In the genomic region with DNA sequence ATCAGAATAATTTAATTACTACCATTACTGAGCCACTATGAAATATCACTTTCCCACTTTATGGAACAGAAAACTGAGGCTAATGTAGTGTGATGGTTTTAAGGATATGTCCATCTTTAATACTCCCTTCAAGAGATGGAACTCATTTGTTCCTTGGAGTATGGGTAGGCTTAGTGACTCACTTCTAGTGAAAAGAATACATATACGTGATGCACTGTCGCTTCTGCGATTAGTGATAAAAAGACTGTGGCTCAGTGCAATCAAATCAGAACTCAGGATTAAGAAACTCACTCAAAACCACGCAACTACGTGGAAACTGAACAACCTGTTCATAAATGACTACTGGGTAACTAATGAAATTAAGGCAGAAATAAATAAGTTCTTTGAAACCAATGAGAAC, we compare ENCODE assay signal across 20 cellular contexts.
"Had no signal": no experiment of that assay in that cellular context is flagged by ENCODE, and none has a peak within 500 bp of the region (broad histone marks: within the 10 kb centered on the region; RNA-seq: fewer than 3 reads in every experiment).

No MANE protein-coding gene starts in this region.

- H3K27me3 Mint-ChIP-seq: memory B cell; stimulated activated naive B cell treated with anti-CD40 and anti-IgM and Interleukin-4, amounts not matched to agents 10 μg/mL and 1 μg/mL and 100 μg/mL, for 72 hours had no signal

- DNase-seq: dorsolateral prefrontal cortex; effector CD4-positive, alpha-beta T cell; foreskin fibroblast; gastrocnemius medialis; head of caudate nucleus; left ventricle myocardium superior; natural killer cell; occipital lobe; ovary; posterior cingulate gyrus; psoas muscle; right cardiac atrium; sigmoid colon; stimulated activated CD4-positive, alpha-beta T cell treated with anti-CD3 and anti-CD28 coated beads, Interleukin-2, amount 100 ng/mL, for 24 hours; stimulated activated CD4-positive, alpha-beta T cell treated with anti-CD3 and anti-CD28 coated beads, Interleukin-4, amount 100 ng/mL, for 24 hours; stimulated activated naive B cell treated with anti-CD40 and anti-IgM and Interleukin-4, amounts not matched to agents 10 μg/mL and 1 μg/mL and 100 μg/mL, for 72 hours; stomach; thyroid gland had no signal

- H3K27ac Mint-ChIP-seq: memory B cell; natural killer cell; stimulated activated naive B cell treated with anti-CD40 and anti-IgM and Interleukin-4, amounts not matched to agents 10 μg/mL and 1 μg/mL and 100 μg/mL, for 72 hours had no signal

- ATAC-seq: esophagus mucosa; gastrocnemius medialis; left ventricle myocardium superior; natural killer cell; psoas muscle; right cardiac atrium; stimulated activated naive B cell treated with anti-CD40 and anti-IgM and Interleukin-4, amounts not matched to agents 10 μg/mL and 1 μg/mL and 100 μg/mL, for 72 hours had no signal

- H3K36me3 Mint-ChIP-seq: natural killer cell had no signal

- H3K4me3 Mint-ChIP-seq: memory B cell; natural killer cell; stimulated activated naive B cell treated with anti-CD40 and anti-IgM and Interleukin-4, amounts not matched to agents 10 μg/mL and 1 μg/mL and 100 μg/mL, for 72 hours had no signal

- H3K9me3 Mint-ChIP-seq: natural killer cell had no signal
